In genomic region chr10:28370107-28370835, GRCh38 we compare ENCODE assay signal across 19 cellular contexts.
DNase-seq lines count a peak whose midpoint lies in the region; ATAC-seq and TF ChIP-seq lines count a peak whose summit lies in the region.
"Had no signal": no experiment of that assay in that cellular context is flagged by ENCODE, and none has a peak within 500 bp of the region (broad histone marks: within the 10 kb centered on the region; RNA-seq: fewer than 3 reads in every experiment).

No MANE protein-coding gene starts in this region.

- TF ChIP-seq CTCF in HEK293 (tag by site-specific recombination; IDR thresholded peaks at IDR 0.05) = no peak

- H3K27ac ChIP-seq in HEK293 (ENCODE audit: extremely low read depth, low read depth, low read length) = no peak overlapping the region
- H3K27ac ChIP-seq: C4-2B, Peyer's patch, SJSA1 had no signal

- DNase-seq in activated naive CD8-positive, alpha-beta T cell treated with anti-CD3 and anti-CD28 coated beads, Interleukin-2, amount 10 ng/mL, durations not matched to agents 7 days and 5 days = no peak
- no peak for DNase-seq in activated naive CD8-positive, alpha-beta T cell treated with anti-CD3 and anti-CD28 coated beads for 36 hours
- peak; percentile 83 for DNase-seq in cerebellum (ENCODE audit: low spot score)
- no peak for DNase-seq in retina
- no peak for DNase-seq in NCI-H1092 treated with DMSO at 0.1 percent for 48 hours (lab: John Stamatoyannopoulos, UW)
- DNase-seq: ACHN, DMS153, GF-D8, MM.1S, NCI-H1092, NCI-H146, NCI-H2081, NCI-H446 treated with DMSO at 0.1 percent for 48 hours, NCI-H69, Peyer's patch had no signal

- H3K4me3 ChIP-seq in HEK293 (ENCODE audit: low read depth, low read length) = no peak overlapping the region
- H3K4me3 ChIP-seq: Peyer's patch, SJSA1 had no signal

- POLR2A ChIA-PET in activated naive CD8-positive, alpha-beta T cell treated with anti-CD3 and anti-CD28 coated beads, Interleukin-2, amount 10 ng/mL, durations not matched to agents 7 days and 5 days (lab: Charles Lee) = interaction anchor here (2.6 to 12.8 kb wide), 2 partner anchors 11 to 38 kb away, joined by 25 to 235 read pairs; no protein-coding TSS in a partner anchor
- POLR2A ChIA-PET in HEK293 (lab: Yijun Ruan, JAX) = no interaction called here

- H3K4me3 Mint-ChIP-seq in activated naive CD8-positive, alpha-beta T cell treated with anti-CD3 and anti-CD28 coated beads, Interleukin-2, amount 10 ng/mL, durations not matched to agents 7 days and 5 days = peak overlapping the region; percentile 8
- no peak overlapping the region for H3K4me3 Mint-ChIP-seq in activated naive CD8-positive, alpha-beta T cell treated with anti-CD3 and anti-CD28 coated beads for 36 hours

- no peaks in the 10 kb centered on the region for H3K27me3 Mint-ChIP-seq in activated naive CD8-positive, alpha-beta T cell treated with anti-CD3 and anti-CD28 coated beads, Interleukin-2, amount 10 ng/mL, durations not matched to agents 7 days and 5 days
- no peaks in the 10 kb centered on the region for H3K27me3 Mint-ChIP-seq in activated naive CD8-positive, alpha-beta T cell treated with anti-CD3 and anti-CD28 coated beads for 36 hours

- H3K27ac Mint-ChIP-seq in activated naive CD8-positive, alpha-beta T cell treated with anti-CD3 and anti-CD28 coated beads, Interleukin-2, amount 10 ng/mL, durations not matched to agents 7 days and 5 days = peak overlapping the region; percentile 74
- H3K27ac Mint-ChIP-seq in activated naive CD8-positive, alpha-beta T cell treated with anti-CD3 and anti-CD28 coated beads for 36 hours = no peak overlapping the region

- no peaks in the 10 kb centered on the region for H3K36me3 ChIP-seq in HEK293 (ENCODE audit: control insufficient read depth in 2 of 2, insufficient read depth in 1 of 2, low read length in 2 of 2)
- H3K36me3 ChIP-seq: Peyer's patch, SJSA1 had no signal

- H3K9me3 Mint-ChIP-seq in activated naive CD8-positive, alpha-beta T cell treated with anti-CD3 and anti-CD28 coated beads, Interleukin-2, amount 10 ng/mL, durations not matched to agents 7 days and 5 days = peaks cover 2% of the 10 kb centered on the region
- peaks cover 3% of the 10 kb centered on the region for H3K9me3 Mint-ChIP-seq in activated naive CD8-positive, alpha-beta T cell treated with anti-CD3 and anti-CD28 coated beads for 36 hours

- H3K36me3 Mint-ChIP-seq in activated naive CD8-positive, alpha-beta T cell treated with anti-CD3 and anti-CD28 coated beads, Interleukin-2, amount 10 ng/mL, durations not matched to agents 7 days and 5 days = peaks cover 10% of the 10 kb centered on the region
- H3K36me3 Mint-ChIP-seq in activated naive CD8-positive, alpha-beta T cell treated with anti-CD3 and anti-CD28 coated beads for 36 hours = peaks cover 4% of the 10 kb centered on the region

- ATAC-seq in activated naive CD8-positive, alpha-beta T cell treated with anti-CD3 and anti-CD28 coated beads, Interleukin-2, amount 10 ng/mL, durations not matched to agents 7 days and 5 days (ENCODE audit: low read depth) = no peak
- ATAC-seq in GM19328 (IDR thresholded peaks at IDR 0.05; ENCODE audit: unreplicated experiment) = no peak

- H3K4me1 Mint-ChIP-seq in activated naive CD8-positive, alpha-beta T cell treated with anti-CD3 and anti-CD28 coated beads, Interleukin-2, amount 10 ng/mL, durations not matched to agents 7 days and 5 days = peaks cover 36% of the 10 kb centered on the region
- peaks cover 38% of the 10 kb centered on the region for H3K4me1 Mint-ChIP-seq in activated naive CD8-positive, alpha-beta T cell treated with anti-CD3 and anti-CD28 coated beads for 36 hours

- no peaks in the 10 kb centered on the region for H3K9me3 ChIP-seq in HEK293 (ENCODE audit: control insufficient read depth, insufficient read depth, low read depth, low read length)
- H3K9me3 ChIP-seq: Peyer's patch, SJSA1 had no signal

- CTCF ChIA-PET in HEK293 (lab: Yijun Ruan, JAX) = interaction anchor here (0.6 to 1.2 kb wide), 2 partner anchors 24 to 1075 kb away, joined by 3 to 5 read pairs; no protein-coding TSS in a partner anchor

- H3K4me1 ChIP-seq in HEK293 (ENCODE audit: control insufficient read depth, insufficient read depth, low read length) = no peaks in the 10 kb centered on the region; the same call in 1 of the 2 replicates
- H3K4me1 ChIP-seq: SJSA1 had no signal

TF ChIP-seq in HEK293, 187 proteins besides CTCF, POLR2A, EP300 and RAD21:
- TF ChIP-seq KLF7 (tag by site-specific recombination; IDR thresholded peaks at IDR 0.05; ENCODE audit: borderline replicate concordance) = no peak
- TF ChIP-seq ZNF391 (tag by site-specific recombination; IDR thresholded peaks at IDR 0.05; ENCODE audit: borderline replicate concordance, low read depth) = no peak
- no peak for TF ChIP-seq ZBTB44 (tag by site-specific recombination; IDR thresholded peaks at IDR 0.05)
- TF ChIP-seq ZBTB1 (tag by site-specific recombination; IDR thresholded peaks at IDR 0.05) = no peak
- TF ChIP-seq ZNF549 (tag by site-specific recombination; IDR thresholded peaks at IDR 0.05) = no peak
- TF ChIP-seq ZNF610 (tag by site-specific recombination; IDR thresholded peaks at IDR 0.05; ENCODE audit: borderline replicate concordance) = no peak
- TF ChIP-seq ZNF623 (tag by site-specific recombination; IDR thresholded peaks at IDR 0.05) = peak; percentile 90
- no peak for TF ChIP-seq ZNF529 (tag by site-specific recombination; IDR thresholded peaks at IDR 0.05; ENCODE audit: insufficient replicate concordance)
- peak; percentile 79 for TF ChIP-seq PRDM1 (tag by site-specific recombination; IDR thresholded peaks at IDR 0.05)
- TF ChIP-seq ZNF335 (tag by site-specific recombination; conservative IDR thresholded peaks at IDR 0.05) = no peak
- TF ChIP-seq ZNF223 (tag by site-specific recombination; IDR thresholded peaks at IDR 0.05) = no peak
- no peak for TF ChIP-seq PBX3 (CRISPR knock-in tag; IDR thresholded peaks at IDR 0.05)
- TF ChIP-seq ZNF366 (tag by site-specific recombination; conservative IDR thresholded peaks at IDR 0.05) = peak; percentile 85
- no peak for TF ChIP-seq RBAK (tag by site-specific recombination; IDR thresholded peaks at IDR 0.05)
